8 cellular contexts compared by ENCODE assay signal in the genomic region with DNA sequence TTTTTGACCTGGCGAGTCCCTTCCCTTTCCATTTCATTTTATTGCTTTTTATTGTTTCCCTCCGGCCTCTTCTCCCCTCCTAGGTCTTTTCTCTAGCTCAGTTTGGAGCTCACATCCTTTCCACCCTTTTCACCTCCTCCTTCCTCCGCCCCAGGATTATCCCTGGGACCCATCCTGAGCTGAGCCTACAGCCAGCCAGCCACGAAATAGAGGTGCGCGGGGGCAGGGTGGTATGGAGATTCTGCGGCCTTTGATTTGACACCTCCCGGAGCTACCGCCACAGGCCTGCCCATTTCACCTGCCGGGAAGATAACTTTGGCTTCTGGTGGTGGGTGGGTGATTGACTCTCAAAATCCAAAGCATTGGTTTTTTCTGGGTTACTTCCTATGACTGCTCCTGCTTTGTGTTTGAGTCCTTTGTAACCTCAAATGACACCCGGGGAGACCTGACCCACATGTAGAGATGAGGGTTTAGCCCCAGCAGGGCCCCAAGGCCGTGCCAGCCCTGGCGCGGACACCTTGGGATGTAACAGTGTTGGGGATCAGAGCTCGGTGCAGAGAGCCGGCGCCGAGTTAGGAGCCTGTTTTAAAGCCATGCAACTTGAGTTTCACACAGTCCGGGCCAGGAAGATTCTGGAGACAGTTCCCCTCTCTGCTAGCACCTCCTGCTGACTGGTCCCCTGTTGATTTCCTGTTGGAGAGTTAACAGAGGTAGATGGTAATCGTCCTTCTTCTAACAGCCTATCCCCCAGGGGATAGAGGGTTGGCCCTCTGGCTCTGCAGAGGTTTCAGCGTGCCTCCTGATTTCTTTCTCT. TPM values are rescaled to one million over a fixed set of nuclear protein-coding genes. Genes with fewer than 3 reads are reported as not detected.
DNase-seq lines count a peak whose midpoint lies in the region; ATAC-seq and TF ChIP-seq lines count a peak whose summit lies in the region.

No MANE protein-coding gene starts in this region.

- H3K4me3 ChIP-seq in Karpas-422 (ENCODE audit: low read length) (peak overlapping the region; percentile 85), esophagus (ENCODE audit: low read depth in 1 of 2, low read length in 2 of 2) (peak overlapping the region; percentile 80 to 91)

- H3K4me2 ChIP-seq in Karpas-422 (ENCODE audit: low read depth, low read length, poor library complexity, severe bottlenecking), result peak overlapping the region; percentile 94

- 0 out of 2 replicates have a peak, but pooled peaks cover 3% of the 10 kb centered on the region for H3K79me2 ChIP-seq in Karpas-422 (ENCODE audit: low read length)

- peak; percentile 55 for DNase-seq in A172 (ENCODE audit: low spot score)
- peak; percentile 78 for DNase-seq in Karpas-422
- DNase-seq in activated CD4-positive, alpha-beta memory T cell treated with anti-CD3 and anti-CD28 coated beads for 36 hours, result peak; percentile 78
- peak; percentile 31 for DNase-seq in nephron progenitor cell
- no peak for DNase-seq in NCI-H1048 (lab: John Stamatoyannopoulos, UW)

- peak overlapping the region; percentile 96 for H3K4me3 Mint-ChIP-seq in activated CD4-positive, alpha-beta memory T cell treated with anti-CD3 and anti-CD28 coated beads for 36 hours
- H3K4me3 Mint-ChIP-seq in nephron progenitor cell, result peak overlapping the region; percentile 95

- H3K27ac Mint-ChIP-seq in activated CD4-positive, alpha-beta memory T cell treated with anti-CD3 and anti-CD28 coated beads for 36 hours, result peak overlapping the region; percentile 97
- peak overlapping the region; percentile 78 for H3K27ac Mint-ChIP-seq in nephron progenitor cell

- H4K20me1 ChIP-seq in Karpas-422 (ENCODE audit: insufficient read depth, low read depth, low read length), result peaks cover 61% of the 10 kb centered on the region

- no peaks in the 10 kb centered on the region for H3K9me3 ChIP-seq in Karpas-422 (ENCODE audit: low read length)
- no peaks in the 10 kb centered on the region for H3K9me3 ChIP-seq in esophagus (ENCODE audit: control insufficient read depth in 2 of 2, insufficient read depth in 1 of 2, low read depth in 1 of 2, low read length in 1 of 2)

- peaks cover 67% of the 10 kb centered on the region for H3K36me3 Mint-ChIP-seq in activated CD4-positive, alpha-beta memory T cell treated with anti-CD3 and anti-CD28 coated beads for 36 hours
- H3K36me3 Mint-ChIP-seq in nephron progenitor cell (ENCODE audit: low read depth), result peaks cover 7% of the 10 kb centered on the region

- no peak for TF ChIP-seq CTCF in nephron progenitor cell (IDR thresholded peaks at IDR 0.05)

- intact Hi-C loops in activated CD4-positive, alpha-beta memory T cell treated with anti-CD3 and anti-CD28 coated beads for 36 hours (cut with micrococcal nuclease), result loop anchor here (1.0 to 5.0 kb wide), 4 partner anchors 73 to 487 kb away; no protein-coding TSS in a partner anchor

- H2AFZ ChIP-seq in Karpas-422 (ENCODE audit: low read length), result no peak overlapping the region

- peaks cover 53% of the 10 kb centered on the region for H3K4me1 ChIP-seq in Karpas-422 (ENCODE audit: low read length)
- peaks cover 3 to 18% of the 10 kb centered on the region in 2 donors for H3K4me1 ChIP-seq in esophagus (ENCODE audit: control insufficient read depth in 2 of 2, insufficient read depth in 2 of 2, low read length in 1 of 2)

- no peaks in the 10 kb centered on the region for H3K27me3 Mint-ChIP-seq in activated CD4-positive, alpha-beta memory T cell treated with anti-CD3 and anti-CD28 coated beads for 36 hours
- peaks cover 27% of the 10 kb centered on the region for H3K27me3 Mint-ChIP-seq in nephron progenitor cell (ENCODE audit: low read depth, poor library complexity)

- H3K27me3 ChIP-seq in Karpas-422 (ENCODE audit: low read length), result no peaks in the 10 kb centered on the region; the same call in 1 of the 2 replicates
- no peaks in the 10 kb centered on the region for H3K27me3 ChIP-seq in esophagus (ENCODE audit: control insufficient read depth in 1 of 2, insufficient read depth in 2 of 2, low read length in 2 of 2)

- POLR2A ChIA-PET in activated CD4-positive, alpha-beta memory T cell treated with anti-CD3 and anti-CD28 coated beads for 36 hours (lab: Charles Lee), result interaction anchor here (0.6 to 6.5 kb wide), 15 partner anchors 14 to 194 kb away, joined by 3 to 112 read pairs (median 5); a partner anchor contains a TSS

- H3K27ac ChIP-seq in Karpas-422 (ENCODE audit: low read length) (no peak overlapping the region), esophagus (ENCODE audit: low read depth in 2 of 2, low read length in 1 of 2) (peak overlapping the region; percentile 87 to 92)

- 38 to 40% methylated on average over 21 of the region's 21 CpGs for WGBS in esophagus, 2 donors

- ATAC-seq in GM18517 (IDR thresholded peaks at IDR 0.05; ENCODE audit: unreplicated experiment) (peak; percentile 12), HG02852 (IDR thresholded peaks at IDR 0.05; ENCODE audit: unreplicated experiment) (no peak)

- CTCF ChIA-PET in activated CD4-positive, alpha-beta memory T cell treated with anti-CD3 and anti-CD28 coated beads for 36 hours (lab: Charles Lee), result interaction anchor here (0.6 to 12.4 kb wide), 15 partner anchors 13 to 194 kb away, joined by 3 to 221 read pairs (median 6); a partner anchor contains a TSS

- peaks cover 56% of the 10 kb centered on the region for H3K4me1 Mint-ChIP-seq in activated CD4-positive, alpha-beta memory T cell treated with anti-CD3 and anti-CD28 coated beads for 36 hours (ENCODE audit: low read depth)
- H3K4me1 Mint-ChIP-seq in nephron progenitor cell, result peaks cover 78% of the 10 kb centered on the region

- no peaks in the 10 kb centered on the region for H3K9me3 Mint-ChIP-seq in activated CD4-positive, alpha-beta memory T cell treated with anti-CD3 and anti-CD28 coated beads for 36 hours
- H3K9me3 Mint-ChIP-seq in nephron progenitor cell, result no peaks in the 10 kb centered on the region

- H3K36me3 ChIP-seq in Karpas-422 (ENCODE audit: insufficient read depth, low read length) (0 out of 2 replicates have a peak, but pooled peaks cover 9% of the 10 kb centered on the region), esophagus (ENCODE audit: control insufficient read depth in 2 of 2, insufficient read depth in 2 of 2, low read length in 1 of 2) (no peaks in the 10 kb centered on the region)

- H3K9me2 ChIP-seq in Karpas-422 (replicated peaks; ENCODE audit: insufficient read depth, low read length), result no peaks in the 10 kb centered on the region

- peak overlapping the region; percentile 65 for H3K9ac ChIP-seq in Karpas-422 (ENCODE audit: low read length)

RNA-seq across cellular contexts. Expression of a gene that starts 1.5 kb away (rescaled TPM):
- total RNA-seq in A172 (2014; rRNA removed; shearing (Covaris generic)), result 6.8 and 9.5 TPM in 2 replicates
- 23.6 and 26.6 TPM in 2 replicates for total RNA-seq in Karpas-422 (2014; rRNA removed; shearing (Covaris generic); ENCODE audit: low replicate concordance)
- total RNA-seq in activated CD4-positive, alpha-beta memory T cell treated with anti-CD3 and anti-CD28 coated beads for 36 hours, result 100 to 1,000 TPM; 171 to 176 TPM
- polyA plus RNA-seq in esophagus, result 100 to 1,000 TPM in 1 of 2 donors, 10 to 100 TPM in 1; 33.8 to 107 TPM
